In the genomic region with DNA sequence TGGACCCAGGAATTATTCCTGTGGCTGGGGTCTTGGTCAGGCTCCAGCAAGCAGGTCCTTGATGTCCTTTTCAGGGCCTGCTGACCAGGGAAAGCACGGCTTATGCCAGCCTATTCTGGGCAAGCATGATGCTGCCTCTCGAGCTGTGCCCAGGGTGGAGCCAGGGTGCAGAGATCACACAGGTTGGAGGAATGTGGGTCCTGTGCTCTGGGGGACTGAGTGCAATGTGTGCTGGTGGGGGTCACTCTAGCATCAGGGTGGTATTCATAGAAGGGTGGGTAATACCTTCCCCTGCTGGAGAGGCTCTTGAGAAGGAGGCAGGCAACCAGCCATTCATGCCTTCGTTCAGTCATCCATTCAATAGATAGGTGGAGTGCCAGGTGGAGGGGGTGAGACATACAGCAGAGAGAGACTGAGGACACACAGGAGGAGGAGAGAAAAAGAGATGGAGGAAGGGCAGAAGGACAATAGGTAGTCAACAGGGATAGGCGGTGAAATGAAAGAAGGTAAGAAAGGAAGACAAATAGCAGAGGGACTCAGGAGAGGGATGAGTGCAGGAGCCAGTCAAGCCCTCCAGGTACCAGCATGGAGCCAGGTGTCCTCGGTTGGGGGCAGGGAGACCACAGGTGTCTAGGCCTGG, we compare ENCODE assay signal across 9 cellular contexts. TPM values are rescaled to one million over a fixed set of nuclear protein-coding genes. Genes with fewer than 3 reads are reported as not detected.
DNase-seq lines count a peak whose midpoint lies in the region; ATAC-seq and TF ChIP-seq lines count a peak whose summit lies in the region.
"Had no signal": no experiment of that assay in that cellular context is flagged by ENCODE, and none has a peak within 500 bp of the region (broad histone marks: within the 10 kb centered on the region; RNA-seq: fewer than 3 reads in every experiment).

No MANE protein-coding gene starts in this region.

- dilution Hi-C loops in mammary epithelial cell (cut with HindIII; ENCODE audit: low sequenced_read_pairs) = loop anchor here (5.0 kb wide), 1 partner anchor 48 kb away; no protein-coding TSS in a partner anchor

- peaks cover 23 to 45% (median 25%) of the 10 kb centered on the region in 4 donors for H3K4me1 Mint-ChIP-seq in CD4-positive, alpha-beta memory T cell
- H3K4me1 Mint-ChIP-seq in IgD-negative memory B cell (peaks cover 28 to 31% (median 29%) of the 10 kb centered on the region in 3 donors), natural killer cell (peaks cover 22 to 34% of the 10 kb centered on the region in 2 donors)

- CTCF ChIA-PET in CD4-positive, alpha-beta memory T cell (lab: Charles Lee; ENCODE audit: partially characterized antibody) = interaction anchor here (1.5 to 4.3 kb wide), 2 partner anchors 10 to 49 kb away, joined by 8 to 26 read pairs; no protein-coding TSS in a partner anchor
- CTCF ChIA-PET in mammary epithelial cell (lab: Charles Lee; ENCODE audit: low non-redundant PET) = no interaction called here

- no peaks in the 10 kb centered on the region for H3K27me3 ChIP-seq in CD4-positive, alpha-beta memory T cell (ENCODE audit: insufficient read depth, low read length)
- H3K27me3 ChIP-seq in mammary epithelial cell (ENCODE audit: insufficient read depth, low read length) = no peaks in the 10 kb centered on the region
- no peaks in the 10 kb centered on the region for H3K27me3 ChIP-seq in sigmoid colon
- H3K27me3 ChIP-seq: gastroesophageal sphincter had no signal

- in situ Hi-C loops in mammary epithelial cell (cut with MboI; ENCODE audit: low sequenced_read_pairs in 2 of 2) = no loop called here

- no peaks in the 10 kb centered on the region for H3K27me3 Mint-ChIP-seq in CD4-positive, alpha-beta memory T cell
- H3K27me3 Mint-ChIP-seq in IgD-negative memory B cell (no peaks in the 10 kb centered on the region), natural killer cell (ENCODE audit: low read depth in 2 of 2) (no peaks in the 10 kb centered on the region)

- H3K9me3 ChIP-seq in CD4-positive, alpha-beta memory T cell (ENCODE audit: control insufficient read depth in 1 of 2, low read length in 2 of 2) = no peaks in the 10 kb centered on the region
- no peaks in the 10 kb centered on the region for H3K9me3 ChIP-seq in mammary epithelial cell (replicated peaks; ENCODE audit: insufficient read depth, low read length)
- no peaks in the 10 kb centered on the region for H3K9me3 ChIP-seq in sigmoid colon
- H3K9me3 ChIP-seq: gastroesophageal sphincter had no signal

- H3K4me1 ChIP-seq in CD4-positive, alpha-beta memory T cell (ENCODE audit: insufficient read depth, low read length) = peaks cover 39% of the 10 kb centered on the region
- peaks cover 73% of the 10 kb centered on the region for H3K4me1 ChIP-seq in mammary epithelial cell (ENCODE audit: insufficient read depth, low read length)
- H3K4me1 ChIP-seq in sigmoid colon = peaks cover 0 to 31% (median 16%) of the 10 kb centered on the region in 4 donors

- no peak overlapping the region for H2AFZ ChIP-seq in mammary epithelial cell (ENCODE audit: low read depth, low read length)

- no peak overlapping the region for H3K4me3 ChIP-seq in CD4-positive, alpha-beta memory T cell (ENCODE audit: low read length in 2 of 2)
- peak overlapping the region; percentile 75 to 92 (median 88) for H3K4me3 ChIP-seq in mammary epithelial cell (replicated peaks in 1 of 3; ENCODE audit: insufficient read depth in 1 of 3, low read depth in 2 of 3, low read length in 3 of 3)
- H3K4me3 ChIP-seq in sigmoid colon = no peak overlapping the region
- H3K4me3 ChIP-seq: gastroesophageal sphincter had no signal

- H3K27ac ChIP-seq in CD4-positive, alpha-beta memory T cell (ENCODE audit: low read depth, low read length) = no peak overlapping the region
- H3K27ac ChIP-seq in mammary epithelial cell (ENCODE audit: insufficient read depth, low read depth, low read length) (peak overlapping the region; percentile 36), sigmoid colon (peak overlapping the region in 1 of 4 donors; percentile 99)

- H4K20me1 ChIP-seq in mammary epithelial cell (ENCODE audit: insufficient read depth, low read length) = no peaks in the 10 kb centered on the region

- 30% methylated on average over 4 of the region's 5 CpGs for WGBS in mammary epithelial cell (ENCODE audit: low coverage, missing lambda C conversion rate)
- WGBS in sigmoid colon, 2 donors = 87 to 89% methylated on average over 5 of the region's 5 CpGs

- POLR2A ChIA-PET in CD4-positive, alpha-beta memory T cell (lab: Charles Lee; ENCODE audit: partially characterized antibody) = no interaction called here

- intact Hi-C loops in CD4-positive, alpha-beta memory T cell (cut with micrococcal nuclease) = no loop called here
- intact Hi-C loops in mammary epithelial cell (cut with micrococcal nuclease) = no loop called here
- intact Hi-C loops in natural killer cell (cut with micrococcal nuclease) = no loop called here
- intact Hi-C loops in sigmoid colon (cut with DNase I) = no loop called here

- H3K4me2 ChIP-seq in mammary epithelial cell (ENCODE audit: insufficient read depth, low read depth, low read length) = peak overlapping the region; percentile 99

- peaks cover 72% of the 10 kb centered on the region for H3K79me2 ChIP-seq in mammary epithelial cell (ENCODE audit: insufficient read depth, low read length)

- no TSS peak for BruUV-seq in mammary epithelial cell (replicated peaks; lab: Mats Ljungman, UMichigan)

- H3K9me3 Mint-ChIP-seq in CD4-positive, alpha-beta memory T cell = no peaks in the 10 kb centered on the region
- H3K9me3 Mint-ChIP-seq in IgD-negative memory B cell = no peaks in the 10 kb centered on the region
- H3K9me3 Mint-ChIP-seq in natural killer cell = no peaks in the 10 kb centered on the region

- TF ChIP-seq CTCF in mammary epithelial cell (conservative IDR thresholded peaks at IDR 0.05 in 1 of 2, IDR thresholded peaks at IDR 0.05 in 1 of 2; ENCODE audit: extremely low read depth in 1 of 2, insufficient read depth in 1 of 2, low read depth in 1 of 2, low read length in 2 of 2) = no peak
- no peak for TF ChIP-seq CTCF in natural killer cell (IDR thresholded peaks at IDR 0.05)
- no peak for TF ChIP-seq CTCF in sigmoid colon (IDR thresholded peaks at IDR 0.05)

- TF ChIP-seq POLR2A in sigmoid colon (IDR thresholded peaks at IDR 0.05) = no peak

- H3K27ac Mint-ChIP-seq in CD4-positive, alpha-beta memory T cell = peak overlapping the region; percentile 42 to 90 (median 74)
- H3K27ac Mint-ChIP-seq in IgD-negative memory B cell (peak overlapping the region in 2 of 3 donors; percentile 10 to 39), natural killer cell (peak overlapping the region in 1 of 2 donors; percentile 17)

- H3K9ac ChIP-seq in mammary epithelial cell (ENCODE audit: insufficient read depth, low read length) = no peak overlapping the region

- peak overlapping the region; percentile 6 to 84 (median 52) for H3K4me3 Mint-ChIP-seq in CD4-positive, alpha-beta memory T cell
- H3K4me3 Mint-ChIP-seq in IgD-negative memory B cell (peak overlapping the region in 3 of 4 donors; percentile 2 to 79 (median 31)), natural killer cell (peak overlapping the region; percentile 32)

- peaks cover 5 to 11% of the 10 kb centered on the region in 2 donors for H3K36me3 Mint-ChIP-seq in CD4-positive, alpha-beta memory T cell
- H3K36me3 Mint-ChIP-seq in IgD-negative memory B cell (no peaks in the 10 kb centered on the region), natural killer cell (no peaks in the 10 kb centered on the region)

- TF ChIP-seq EP300 in sigmoid colon (IDR thresholded peaks at IDR 0.05) = no peak

- peaks cover under 1% of the 10 kb centered on the region for H3K36me3 ChIP-seq in CD4-positive, alpha-beta memory T cell (ENCODE audit: insufficient read depth, low read length)
- H3K36me3 ChIP-seq in mammary epithelial cell (ENCODE audit: insufficient read depth, low read length) (peaks cover 5% of the 10 kb centered on the region), sigmoid colon (peaks cover 2 to 7% (median 3%) of the 10 kb centered on the region in 4 donors)

- DNase-seq in CD4-positive, alpha-beta memory T cell = no peak
- no peak for DNase-seq in mammary epithelial cell
- DNase-seq in natural killer cell = no peak
- no peak for DNase-seq in sigmoid colon
- DNase-seq in NCI-H1092 (lab: John Stamatoyannopoulos, UW) = no peak
- no peak for DNase-seq in AG08395 (ENCODE audit: low spot score)
- DNase-seq in activated CD4-positive, alpha-beta T cell treated with anti-CD3 and anti-CD28 coated beads for 48 hours = no peak

- no peak for ATAC-seq in natural killer cell
- ATAC-seq: gastroesophageal sphincter had no signal

RNA-seq across cellular contexts. Expression of a gene that starts 5.1 kb away (rescaled TPM):
- 1 to 10 TPM; 1.8 to 2.1 TPM for total RNA-seq in CD4-positive, alpha-beta memory T cell
- polyA plus RNA-seq in CD4-positive, alpha-beta memory T cell = not detected
- polyA plus RNA-seq in IgD-negative memory B cell (4.2 TPM), mammary epithelial cell (11.7 TPM), sigmoid colon (10 to 100 TPM in 1 of 3 donors, 1 to 10 TPM in 2; 4.4 to 19.2 (median 7.0) TPM)
- total RNA-seq in mammary epithelial cell (100 to 1,000 TPM in 1 of 2 donors, 10 to 100 TPM in 1; 16.0 to 102 TPM), natural killer cell (1 to 10 TPM; 5.4 to 9.8 (median 8.9) TPM), sigmoid colon (10 to 100 TPM in 2 of 4 donors, 1 to 10 TPM in 2; 5.6 to 18.6 (median 10.6) TPM)
- polyA minus RNA-seq in mammary epithelial cell = 124 TPM

RNA-seq across cellular contexts. Expression of a gene that starts 25.4 kb away (rescaled TPM):
- under 1 TPM in 1 of 2 experiments, not detected in 1; 0.36 TPM for total RNA-seq in CD4-positive, alpha-beta memory T cell
- polyA plus RNA-seq in CD4-positive, alpha-beta memory T cell = not detected
- polyA plus RNA-seq in IgD-negative memory B cell (not detected), mammary epithelial cell (0.11 TPM), sigmoid colon (under 1 TPM; 0.60 to 0.92 (median 0.69) TPM)
- total RNA-seq in mammary epithelial cell (under 1 TPM; 0.17 to 0.33 TPM), natural killer cell (1 to 10 TPM in 1 of 3 donors, under 1 TPM in 2; 0.45 to 4.9 (median 0.59) TPM), sigmoid colon (under 1 TPM in 1 of 4 donors, not detected in 3; 0.54 TPM)
- not detected for polyA minus RNA-seq in mammary epithelial cell

RNA-seq across cellular contexts. Expression of a gene that starts 29.4 kb away (rescaled TPM):
- total RNA-seq in CD4-positive, alpha-beta memory T cell = 100 to 1,000 TPM; 158 to 162 TPM
- 10 to 100 TPM; 28.8 to 64.7 TPM for polyA plus RNA-seq in CD4-positive, alpha-beta memory T cell
- polyA plus RNA-seq in IgD-negative memory B cell = 1.6 TPM
- 100 to 1,000 TPM in 1 of 2 donors, 10 to 100 TPM in 1; 74.2 to 128 TPM for total RNA-seq in mammary epithelial cell
- 119 TPM for polyA plus RNA-seq in mammary epithelial cell
- 238 TPM for polyA minus RNA-seq in mammary epithelial cell
- total RNA-seq in natural killer cell = 100 to 1,000 TPM; 177 to 232 (median 207) TPM
- total RNA-seq in sigmoid colon = 100 to 1,000 TPM; 200 to 765 (median 459) TPM
- polyA plus RNA-seq in sigmoid colon = 10 to 100 TPM in 1 of 3 donors, 1 to 10 TPM in 2; 7.4 to 92.7 (median 7.8) TPM

Comparison
In these comparisons a context has a peak if more than half of its experiments do, and no peak if none do; other contexts are left out.
1. H3K4me3 ChIP-seq: peak in mammary epithelial cell (3 of 3); none in CD4-positive, alpha-beta memory T cell (0 of 2) and sigmoid colon (0 of 4).
2. Peak in every context shown above with its lines, with median percentiles within 50 percentile points of each other: H3K4me3 Mint-ChIP-seq.